10 cellular contexts compared by ENCODE assay signal in genomic region chr15:60840306-60840702, GRCh38.
DNase-seq lines count a peak whose midpoint lies in the region; ATAC-seq and TF ChIP-seq lines count a peak whose summit lies in the region.
"Had no signal": no experiment of that assay in that cellular context is flagged by ENCODE, and none has a peak within 500 bp of the region (broad histone marks: within the 10 kb centered on the region; RNA-seq: fewer than 3 reads in every experiment).

No MANE protein-coding gene starts in this region.

- H3K4me1 ChIP-seq in RWPE2 (ENCODE audit: insufficient read depth, poor library complexity, severe bottlenecking), result no peaks in the 10 kb centered on the region
- peaks cover 17% of the 10 kb centered on the region for H3K4me1 ChIP-seq in skeletal muscle satellite cell (ENCODE audit: control insufficient read depth, insufficient read depth, low read length)

- H3K9me3 Mint-ChIP-seq in activated CD8-positive, alpha-beta memory T cell treated with anti-CD3 and anti-CD28 coated beads, Interleukin-2, amount 10 ng/mL, durations not matched to agents 7 days and 5 days (ENCODE audit: low read depth), result no peaks in the 10 kb centered on the region
- no peaks in the 10 kb centered on the region for H3K9me3 Mint-ChIP-seq in endothelial cell (ENCODE audit: unreplicated experiment)
- H3K9me3 Mint-ChIP-seq: activated B cell treated with CpG ODN at 0.5 μM for 24 hours, nephron had no signal

- peak overlapping the region; percentile 44 for H3K4me2 ChIP-seq in skeletal muscle satellite cell (ENCODE audit: low read length)

- no peak overlapping the region for H3K9ac ChIP-seq in skeletal muscle satellite cell (ENCODE audit: low read depth, low read length)

- peak overlapping the region; percentile 63 for H3K4me3 Mint-ChIP-seq in activated CD8-positive, alpha-beta memory T cell treated with anti-CD3 and anti-CD28 coated beads, Interleukin-2, amount 10 ng/mL, durations not matched to agents 7 days and 5 days
- H3K4me3 Mint-ChIP-seq in endothelial cell (ENCODE audit: unreplicated experiment), result no peak overlapping the region
- H3K4me3 Mint-ChIP-seq: activated B cell treated with CpG ODN at 0.5 μM for 24 hours, nephron had no signal

- H3K4me3 ChIP-seq in RWPE2 (ENCODE audit: severe bottlenecking), result no peak overlapping the region
- no peak overlapping the region for H3K4me3 ChIP-seq in skeletal muscle satellite cell (ENCODE audit: low read length)

- H3K27ac ChIP-seq in RWPE2 (ENCODE audit: poor library complexity, severe bottlenecking), result no peak overlapping the region

- H3K4me1 Mint-ChIP-seq in activated CD8-positive, alpha-beta memory T cell treated with anti-CD3 and anti-CD28 coated beads, Interleukin-2, amount 10 ng/mL, durations not matched to agents 7 days and 5 days, result peaks cover 56% of the 10 kb centered on the region
- H3K4me1 Mint-ChIP-seq in endothelial cell (ENCODE audit: unreplicated experiment), result peaks cover 16% of the 10 kb centered on the region
- H3K4me1 Mint-ChIP-seq: activated B cell treated with CpG ODN at 0.5 μM for 24 hours had no signal

- no peak for ATAC-seq in activated CD8-positive, alpha-beta memory T cell treated with anti-CD3 and anti-CD28 coated beads, Interleukin-2, amount 10 ng/mL, durations not matched to agents 7 days and 5 days
- peak; percentile 69 for ATAC-seq in RWPE2 (ENCODE audit: low read depth)
- ATAC-seq in HG02759 (IDR thresholded peaks at IDR 0.05; ENCODE audit: unreplicated experiment), result no peak

- TF ChIP-seq CTCF in RWPE2 (IDR thresholded peaks at IDR 0.05; ENCODE audit: poor library complexity, severe bottlenecking) (no peak), endothelial cell (IDR thresholded peaks at IDR 0.05; ENCODE audit: unreplicated experiment) (no peak)

- H3K27me3 ChIP-seq in RWPE2 (ENCODE audit: insufficient read depth, poor library complexity, severe bottlenecking) (no peaks in the 10 kb centered on the region), skeletal muscle satellite cell (ENCODE audit: control insufficient read depth, insufficient read depth, low read length) (no peaks in the 10 kb centered on the region)

- no peaks in the 10 kb centered on the region for H3K9me3 ChIP-seq in RWPE2 (ENCODE audit: severe bottlenecking)
- H3K9me3 ChIP-seq in skeletal muscle satellite cell (replicated peaks; ENCODE audit: low read length), result no peaks in the 10 kb centered on the region

- peaks cover 72% of the 10 kb centered on the region for H3K27me3 Mint-ChIP-seq in activated CD8-positive, alpha-beta memory T cell treated with anti-CD3 and anti-CD28 coated beads, Interleukin-2, amount 10 ng/mL, durations not matched to agents 7 days and 5 days
- peaks cover 4% of the 10 kb centered on the region for H3K27me3 Mint-ChIP-seq in endothelial cell (ENCODE audit: unreplicated experiment)

- H3K27ac Mint-ChIP-seq in activated CD8-positive, alpha-beta memory T cell treated with anti-CD3 and anti-CD28 coated beads, Interleukin-2, amount 10 ng/mL, durations not matched to agents 7 days and 5 days, result peak overlapping the region; percentile 84
- H3K27ac Mint-ChIP-seq in endothelial cell (ENCODE audit: unreplicated experiment), result no peak overlapping the region
- H3K27ac Mint-ChIP-seq: activated B cell treated with CpG ODN at 0.5 μM for 24 hours, nephron had no signal

- no peak for DNase-seq in activated CD8-positive, alpha-beta memory T cell treated with anti-CD3 and anti-CD28 coated beads, Interleukin-2, amount 10 ng/mL, durations not matched to agents 7 days and 5 days
- DNase-seq in activated CD8-positive, alpha-beta memory T cell treated with anti-CD3 and anti-CD28 coated beads for 24 hours, result no peak
- DNase-seq in RWPE2 (ENCODE audit: low spot score) (no peak), endothelial cell (ENCODE audit: low spot score) (peak; percentile 8), NOMO-1 treated with dmso at 0.1 percent for 144 hours (lab: John Stamatoyannopoulos, UW; ENCODE audit: unreplicated experiment) (no peak), EL (no peak)
- DNase-seq: activated B cell treated with CpG ODN at 0.5 μM for 24 hours had no signal

- CTCF ChIA-PET in activated CD8-positive, alpha-beta memory T cell treated with anti-CD3 and anti-CD28 coated beads, Interleukin-2, amount 10 ng/mL, durations not matched to agents 7 days and 5 days (lab: Charles Lee), result interaction anchor here (0.6 to 1.8 kb wide), 4 partner anchors 15 to 255 kb away, joined by 3 to 6 read pairs (median 4); no protein-coding TSS in a partner anchor

- H3K36me3 Mint-ChIP-seq in activated CD8-positive, alpha-beta memory T cell treated with anti-CD3 and anti-CD28 coated beads, Interleukin-2, amount 10 ng/mL, durations not matched to agents 7 days and 5 days, result no peaks in the 10 kb centered on the region
- no peaks in the 10 kb centered on the region for H3K36me3 Mint-ChIP-seq in endothelial cell (ENCODE audit: low read depth, unreplicated experiment)

- no peaks in the 10 kb centered on the region for H3K36me3 ChIP-seq in RWPE2 (ENCODE audit: low read depth)
- H3K36me3 ChIP-seq in skeletal muscle satellite cell (ENCODE audit: insufficient read depth, low read length), result no peaks in the 10 kb centered on the region
